ENCODE assay signal across 17 cellular contexts in the genomic region with DNA sequence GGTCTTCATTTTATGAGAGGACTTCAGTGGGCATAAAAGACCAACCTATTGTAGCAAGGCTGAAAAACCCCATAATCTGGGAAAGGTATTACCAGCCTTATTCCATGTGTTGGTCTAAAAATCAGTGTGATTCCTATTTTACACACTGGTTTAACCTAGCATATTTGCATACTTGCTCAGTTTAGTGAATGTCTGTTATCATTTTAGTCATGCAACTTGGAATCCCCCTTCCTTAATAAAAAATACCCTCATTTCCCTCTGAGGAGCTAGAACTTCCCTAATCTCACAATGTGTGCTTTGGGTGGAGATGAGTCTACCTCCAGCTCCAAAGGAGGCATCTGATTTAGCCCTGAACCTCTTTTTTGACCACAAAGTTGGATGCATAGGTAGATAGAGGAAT.
DNase-seq lines count a peak whose midpoint lies in the region; ATAC-seq and TF ChIP-seq lines count a peak whose summit lies in the region.
"Had no signal": no experiment of that assay in that cellular context is flagged by ENCODE, and none has a peak within 500 bp of the region (broad histone marks: within the 10 kb centered on the region; RNA-seq: fewer than 3 reads in every experiment).

No MANE protein-coding gene starts in this region.

- H3K4me3 Mint-ChIP-seq in naive B cell = peak overlapping the region in 5 of 8 donors; percentile 16 to 84 (median 52)
- H3K4me3 Mint-ChIP-seq in activated CD4-positive, alpha-beta memory T cell treated with anti-CD3 and anti-CD28 coated beads for 36 hours = no peak overlapping the region
- H3K4me3 Mint-ChIP-seq: activated naive CD8-positive, alpha-beta T cell; stimulated activated naive CD8-positive, alpha-beta T cell treated with anti-CD3 and anti-CD28 coated beads, Interleukin-15, Interleukin-2, amounts not matched to agents 100 ng/mL and 50 ng/mL, for 24 hours had no signal

- no peaks in the 10 kb centered on the region for H3K27me3 Mint-ChIP-seq in naive B cell
- H3K27me3 Mint-ChIP-seq in activated CD4-positive, alpha-beta memory T cell treated with anti-CD3 and anti-CD28 coated beads for 36 hours = no peaks in the 10 kb centered on the region
- H3K27me3 Mint-ChIP-seq: activated naive CD8-positive, alpha-beta T cell; stimulated activated naive CD8-positive, alpha-beta T cell treated with anti-CD3 and anti-CD28 coated beads, Interleukin-15, Interleukin-2, amounts not matched to agents 100 ng/mL and 50 ng/mL, for 24 hours had no signal

- H4K20me1 ChIP-seq in osteoblast (ENCODE audit: insufficient read depth, low read length) = no peaks in the 10 kb centered on the region

- H3K4me1 ChIP-seq in osteoblast (ENCODE audit: insufficient read depth, low read length) (no peaks in the 10 kb centered on the region), colonic mucosa (no peaks in the 10 kb centered on the region)

- peak; percentile 71 for ATAC-seq in GM18520 (IDR thresholded peaks at IDR 0.05; ENCODE audit: unreplicated experiment)
- ATAC-seq in GM21528 (IDR thresholded peaks at IDR 0.05; ENCODE audit: low FRiP score, unreplicated experiment) = peak; percentile 55
- peak; percentile 62 for ATAC-seq in HG03045 (IDR thresholded peaks at IDR 0.05; ENCODE audit: unreplicated experiment)
- peak; percentile 62 to 78 for ATAC-seq in naive B cell (ENCODE audit: low read depth in 2 of 2)

- peak overlapping the region in 2 of 6 donors; percentile 4 to 62 for H3K27ac Mint-ChIP-seq in naive B cell
- H3K27ac Mint-ChIP-seq in activated CD4-positive, alpha-beta memory T cell treated with anti-CD3 and anti-CD28 coated beads for 36 hours = no peak overlapping the region
- H3K27ac Mint-ChIP-seq: activated naive CD8-positive, alpha-beta T cell; stimulated activated naive CD8-positive, alpha-beta T cell treated with anti-CD3 and anti-CD28 coated beads, Interleukin-15, Interleukin-2, amounts not matched to agents 100 ng/mL and 50 ng/mL, for 24 hours had no signal

- H3K27ac ChIP-seq in osteoblast (ENCODE audit: low read depth, low read length) = no peak overlapping the region
- no peak overlapping the region for H3K27ac ChIP-seq in colonic mucosa
- H3K27ac ChIP-seq: HL-60, ovary had no signal

- H3K27me3 ChIP-seq in osteoblast (ENCODE audit: insufficient read depth, low read length) (no peaks in the 10 kb centered on the region), colonic mucosa (no peaks in the 10 kb centered on the region)
- H3K27me3 ChIP-seq: ovary had no signal

- POLR2A ChIA-PET in activated CD4-positive, alpha-beta memory T cell treated with anti-CD3 and anti-CD28 coated beads for 36 hours (lab: Charles Lee) = no interaction called here

- H3K9me3 ChIP-seq in osteoblast (ENCODE audit: low read depth, low read length) (no peaks in the 10 kb centered on the region), colonic mucosa (no peaks in the 10 kb centered on the region)
- H3K9me3 ChIP-seq: ovary had no signal

- no peak overlapping the region for H2AFZ ChIP-seq in osteoblast (ENCODE audit: low read length)

- H3K79me2 ChIP-seq in osteoblast (ENCODE audit: insufficient read depth, low read length) = no peaks in the 10 kb centered on the region

- peaks cover 0 to 4% (median 0%) of the 10 kb centered on the region in 7 donors for H3K9me3 Mint-ChIP-seq in naive B cell
- H3K9me3 Mint-ChIP-seq in activated CD4-positive, alpha-beta memory T cell treated with anti-CD3 and anti-CD28 coated beads for 36 hours = peaks cover 16% of the 10 kb centered on the region

- CTCF ChIA-PET in activated CD4-positive, alpha-beta memory T cell treated with anti-CD3 and anti-CD28 coated beads for 36 hours (lab: Charles Lee) = interaction anchor here (0.6 kb wide), 1 partner anchor 83 kb away, joined by 5 read pairs; no protein-coding TSS in a partner anchor

- H3K4me3 ChIP-seq in osteoblast (ENCODE audit: insufficient read depth, low read length) (no peak overlapping the region), colonic mucosa (no peak overlapping the region)
- H3K4me3 ChIP-seq: ovary had no signal

- H3K9ac ChIP-seq in colonic mucosa (ENCODE audit: low read depth in 2 of 2, low read length in 2 of 2) = no peak overlapping the region

- H3K4me2 ChIP-seq in osteoblast (ENCODE audit: insufficient read depth, low read length) = no peak overlapping the region

- no peak for TF ChIP-seq CTCF in osteoblast (IDR thresholded peaks at IDR 0.05; ENCODE audit: extremely low read depth, low read depth, low read length)
- TF ChIP-seq CTCF in colonic mucosa (IDR thresholded peaks at IDR 0.05) = no peak

- H3K36me3 Mint-ChIP-seq in naive B cell = no peaks in the 10 kb centered on the region
- no peaks in the 10 kb centered on the region for H3K36me3 Mint-ChIP-seq in activated CD4-positive, alpha-beta memory T cell treated with anti-CD3 and anti-CD28 coated beads for 36 hours
- H3K36me3 Mint-ChIP-seq: activated naive CD8-positive, alpha-beta T cell had no signal

- H3K36me3 ChIP-seq in osteoblast (ENCODE audit: insufficient read depth, low read length) (no peaks in the 10 kb centered on the region), colonic mucosa (no peaks in the 10 kb centered on the region)
- H3K36me3 ChIP-seq: ovary had no signal

- DNase-seq in naive B cell = peak; percentile 6
- no peak for DNase-seq in osteoblast (ENCODE audit: insufficient read length, low spot score, missing footprints)
- no peak for DNase-seq in colonic mucosa
- DNase-seq in activated CD4-positive, alpha-beta memory T cell treated with anti-CD3 and anti-CD28 coated beads for 36 hours = no peak
- DNase-seq in NOMO-1 treated with dmso at 0.1 percent for 144 hours (lab: John Stamatoyannopoulos, UW; ENCODE audit: unreplicated experiment) = no peak
- DNase-seq: KG1, NCI-H1436, NCI-H226, ovary, SHP77, small intestine had no signal

- intact Hi-C loops in colonic mucosa (cut with DNase I) = no loop called here
- intact Hi-C loops in activated CD4-positive, alpha-beta memory T cell treated with anti-CD3 and anti-CD28 coated beads for 36 hours (cut with micrococcal nuclease) = no loop called here

- H3K4me1 Mint-ChIP-seq in naive B cell = peaks cover 0 to 7% (median 0%) of the 10 kb centered on the region in 3 donors
- no peaks in the 10 kb centered on the region for H3K4me1 Mint-ChIP-seq in activated CD4-positive, alpha-beta memory T cell treated with anti-CD3 and anti-CD28 coated beads for 36 hours (ENCODE audit: low read depth)
